17 cellular contexts compared by ENCODE assay signal in the genomic region with DNA sequence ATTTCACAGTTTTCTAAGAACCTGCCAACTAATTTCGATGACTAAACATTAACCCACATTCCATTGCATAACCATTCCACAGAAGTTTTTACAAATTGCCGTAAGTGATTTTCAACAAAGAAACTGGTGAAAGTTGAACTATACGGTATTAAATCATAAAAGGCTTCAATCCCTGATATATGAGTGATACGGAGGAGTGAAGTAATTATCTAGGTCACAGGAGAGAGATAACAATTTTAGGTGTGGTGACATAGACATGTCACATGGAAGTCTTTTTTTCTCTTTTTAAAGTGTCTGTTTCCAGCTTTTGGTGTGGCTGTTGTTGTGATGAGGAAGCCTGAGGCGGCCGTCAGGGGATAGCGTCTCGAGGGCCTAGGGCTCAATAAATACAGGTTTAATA. TPM values are rescaled to one million over a fixed set of nuclear protein-coding genes. Genes with fewer than 3 reads are reported as not detected.
DNase-seq lines count a peak whose midpoint lies in the region; ATAC-seq, FAIRE-seq and TF ChIP-seq lines count a peak whose summit lies in the region.
"Had no signal": no experiment of that assay in that cellular context is flagged by ENCODE, and none has a peak within 500 bp of the region (broad histone marks: within the 10 kb centered on the region; RNA-seq: fewer than 3 reads in every experiment).

No MANE protein-coding gene starts in this region.

- peaks cover 3% of the 10 kb centered on the region for H3K4me1 Mint-ChIP-seq in astrocyte (ENCODE audit: low read depth, unreplicated experiment)
- H3K4me1 Mint-ChIP-seq in activated CD8-positive, alpha-beta T cell treated with anti-CD3 and anti-CD28 coated beads for 36 hours (ENCODE audit: low read depth), result no peaks in the 10 kb centered on the region
- H3K4me1 Mint-ChIP-seq: B cell had no signal

- no peaks in the 10 kb centered on the region for H3K9me3 ChIP-seq in astrocyte (ENCODE audit: insufficient read depth, low read depth, low read length)
- H3K9me3 ChIP-seq in heart right ventricle, result peaks cover 0 to 5% (median 0%) of the 10 kb centered on the region in 11 donors
- no peaks in the 10 kb centered on the region for H3K9me3 ChIP-seq in pancreas

- no peaks in the 10 kb centered on the region for H3K36me3 Mint-ChIP-seq in astrocyte (ENCODE audit: low read depth, unreplicated experiment)
- no peaks in the 10 kb centered on the region for H3K36me3 Mint-ChIP-seq in activated CD8-positive, alpha-beta T cell treated with anti-CD3 and anti-CD28 coated beads for 36 hours (ENCODE audit: low read depth)

- H3K4me3 ChIP-seq in astrocyte (ENCODE audit: insufficient read depth, low read depth, low read length), result no peak overlapping the region
- peak overlapping the region in 2 of 10 donors; percentile 6 to 12 for H3K4me3 ChIP-seq in heart right ventricle
- peak overlapping the region in 2 of 4 donors; percentile 15 to 18 for H3K4me3 ChIP-seq in pancreas
- H3K4me3 ChIP-seq: cardiac muscle cell had no signal

- H3K9ac ChIP-seq in astrocyte (ENCODE audit: low read length), result no peak overlapping the region

- H3K9me3 Mint-ChIP-seq in astrocyte (ENCODE audit: unreplicated experiment), result no peaks in the 10 kb centered on the region
- no peaks in the 10 kb centered on the region for H3K9me3 Mint-ChIP-seq in activated CD8-positive, alpha-beta T cell treated with anti-CD3 and anti-CD28 coated beads for 36 hours

- H3K36me3 ChIP-seq in astrocyte (ENCODE audit: insufficient read depth, low read length) (peaks cover 2% of the 10 kb centered on the region), heart right ventricle (no peaks in the 10 kb centered on the region), pancreas (no peaks in the 10 kb centered on the region)
- H3K36me3 ChIP-seq: cardiac muscle cell had no signal

- H3K27ac Mint-ChIP-seq in astrocyte (ENCODE audit: unreplicated experiment), result no peak overlapping the region
- no peak overlapping the region for H3K27ac Mint-ChIP-seq in activated CD8-positive, alpha-beta T cell treated with anti-CD3 and anti-CD28 coated beads for 36 hours
- H3K27ac Mint-ChIP-seq: B cell had no signal

- H3K79me2 ChIP-seq in astrocyte (ENCODE audit: insufficient read depth, low read length), result peaks cover 11% of the 10 kb centered on the region

- H4K20me1 ChIP-seq in astrocyte (ENCODE audit: insufficient read depth, low read length), result peaks cover 7% of the 10 kb centered on the region

- CTCF ChIA-PET in activated CD8-positive, alpha-beta T cell treated with anti-CD3 and anti-CD28 coated beads for 36 hours (lab: Charles Lee), result no interaction called here

- DNase-seq in GM03348 (ENCODE audit: low spot score) (peak; percentile 27), astrocyte (ENCODE audit: low read depth) (peak; percentile 61), heart right ventricle (no peak), pancreas (no peak), globus pallidus (ENCODE audit: low spot score) (no peak)
- DNase-seq in stimulated activated CD4-positive, alpha-beta T cell treated with anti-CD3 and anti-CD28 coated beads, Interleukin-1b, Interleukin-23, amount 100 ng/mL, for 48 hours, result no peak
- DNase-seq in activated CD8-positive, alpha-beta T cell treated with anti-CD3 and anti-CD28 coated beads for 36 hours, result no peak
- DNase-seq: activated gamma-delta T cell treated with Interleukin-2 at 50 U/mL for 16 hours, hippocampal formation, mesendoderm, NCI-H2081, NCI-H774, occipital lobe, SHP77 treated with DMSO at 0.1 percent for 48 hours had no signal

- H3K27me3 Mint-ChIP-seq in astrocyte (ENCODE audit: low read depth, unreplicated experiment), result no peaks in the 10 kb centered on the region
- H3K27me3 Mint-ChIP-seq in activated CD8-positive, alpha-beta T cell treated with anti-CD3 and anti-CD28 coated beads for 36 hours, result peaks cover 7% of the 10 kb centered on the region

- H3K4me2 ChIP-seq in astrocyte (ENCODE audit: low read length), result no peak overlapping the region

- ATAC-seq in heart right ventricle (no peak), pancreas (peak in 2 of 4 donors; percentile 56 to 67), GM18907 (IDR thresholded peaks at IDR 0.05; ENCODE audit: unreplicated experiment) (no peak)
- no peak for ATAC-seq in activated CD8-positive, alpha-beta T cell treated with anti-CD3 and anti-CD28 coated beads for 36 hours

- FAIRE-seq in astrocyte (lab: Jason Lieb, UNC) (no peak), pancreas (lab: Jason Lieb, UNC) (peak; percentile 86)

- POLR2A ChIA-PET in activated CD8-positive, alpha-beta T cell treated with anti-CD3 and anti-CD28 coated beads for 36 hours (lab: Charles Lee), result no interaction called here

- 54 to 57% methylated on average over 8 of the region's 8 CpGs for WGBS in heart right ventricle, 2 donors
- WGBS in pancreas, 2 donors, result 41 to 42% methylated on average over 8 of the region's 8 CpGs

- peak overlapping the region; percentile 8 for H3K4me3 Mint-ChIP-seq in astrocyte (ENCODE audit: unreplicated experiment)
- H3K4me3 Mint-ChIP-seq in activated CD8-positive, alpha-beta T cell treated with anti-CD3 and anti-CD28 coated beads for 36 hours, result no peak overlapping the region
- H3K4me3 Mint-ChIP-seq: B cell had no signal

- H3K27ac ChIP-seq in astrocyte (ENCODE audit: low read depth, low read length) (no peak overlapping the region), heart right ventricle (peak overlapping the region in 6 of 10 donors; percentile 23 to 65 (median 32)), pancreas (peak overlapping the region in 2 of 4 donors; percentile 48 to 60)
- H3K27ac ChIP-seq: cardiac muscle cell had no signal

- no peak for TF ChIP-seq CTCF in astrocyte (IDR thresholded peaks at IDR 0.05; ENCODE audit: insufficient read depth, low read depth, low read length)
- TF ChIP-seq CTCF in heart right ventricle (IDR thresholded peaks at IDR 0.05), result no peak
- TF ChIP-seq CTCF in pancreas (IDR thresholded peaks at IDR 0.05), result no peak
- TF ChIP-seq CTCF in activated CD8-positive, alpha-beta T cell treated with anti-CD3 and anti-CD28 coated beads for 36 hours (IDR thresholded peaks at IDR 0.05), result no peak

- intact Hi-C loops in heart right ventricle (cut with DNase I), result no loop called here
- intact Hi-C loops in pancreas (cut with DNase I), result no loop called here
- intact Hi-C loops in activated CD8-positive, alpha-beta T cell treated with anti-CD3 and anti-CD28 coated beads for 36 hours (cut with micrococcal nuclease), result no loop called here

- H2AFZ ChIP-seq in astrocyte (ENCODE audit: low read depth, low read length), result no peak overlapping the region

- H3K27me3 ChIP-seq in astrocyte (ENCODE audit: insufficient read depth, low read length) (no peaks in the 10 kb centered on the region), heart right ventricle (no peaks in the 10 kb centered on the region), pancreas (no peaks in the 10 kb centered on the region)
- H3K27me3 ChIP-seq: cardiac muscle cell had no signal

- H3K4me1 ChIP-seq in astrocyte (ENCODE audit: insufficient read depth, low read length), result no peaks in the 10 kb centered on the region
- peaks cover 0 to 45% (median 25%) of the 10 kb centered on the region in 9 donors for H3K4me1 ChIP-seq in heart right ventricle
- H3K4me1 ChIP-seq in pancreas, result peaks cover 0 to 11% (median 4%) of the 10 kb centered on the region in 3 donors

RNA-seq across cellular contexts. Expression of a gene that starts 29.4 kb away (rescaled TPM):
- 24.0 and 25.6 TPM in 2 replicates for total RNA-seq in astrocyte
- total RNA-seq in heart right ventricle, result 100 to 1,000 TPM in 5 of 10 donors, 10 to 100 TPM in 5; 56.4 to 124 (median 102) TPM
- polyA plus RNA-seq in heart right ventricle, result 10 to 100 TPM; 10.1 to 77.2 TPM
- total RNA-seq in pancreas, result 10 to 100 TPM in 4 of 6 donors, 1 to 10 TPM in 2; 8.2 to 19.7 (median 10.5) TPM
- polyA plus RNA-seq in pancreas, result 10 to 100 TPM in 1 of 2 donors, 1 to 10 TPM in 1; 9.4 to 18.4 TPM
- 10 to 100 TPM; 50.4 to 53.3 TPM for total RNA-seq in activated CD8-positive, alpha-beta T cell treated with anti-CD3 and anti-CD28 coated beads for 36 hours

Comparison
In these comparisons a context has a peak if more than half of its experiments do, and no peak if none do; other contexts are left out.
1. DNase-seq: peak in GM03348 (single experiment) and astrocyte (single experiment); none in heart right ventricle (0 of 2), pancreas (0 of 6), stimulated activated CD4-positive, alpha-beta T cell treated with anti-CD3 and anti-CD28 coated beads, Interleukin-1b, Interleukin-23, amount 100 ng/mL, for 48 hours (single experiment), activated CD8-positive, alpha-beta T cell treated with anti-CD3 and anti-CD28 coated beads for 36 hours (single experiment) and globus pallidus (single experiment).